Comparison of ENCODE assay signal across 15 cellular contexts in the genomic region with DNA sequence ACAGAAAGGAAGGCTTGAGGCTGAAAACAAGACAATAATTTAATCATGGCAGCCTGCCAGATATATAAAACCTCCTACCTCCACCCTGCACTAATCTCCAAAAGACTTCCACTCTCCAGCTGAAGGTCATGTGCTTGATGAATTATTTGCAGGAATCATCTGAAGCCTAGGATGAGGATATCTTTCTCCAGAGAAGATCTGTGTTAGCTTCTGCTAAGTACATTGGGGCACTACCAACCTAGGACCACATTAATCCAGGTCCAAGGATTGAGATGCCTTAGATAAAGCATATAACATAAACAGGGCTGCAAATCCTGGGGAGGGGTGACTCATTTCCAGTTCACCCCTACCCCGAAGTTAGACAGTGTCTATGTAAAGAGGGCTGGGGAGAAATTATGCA.
DNase-seq lines count a peak whose midpoint lies in the region; ATAC-seq and TF ChIP-seq lines count a peak whose summit lies in the region.
"Had no signal": no experiment of that assay in that cellular context is flagged by ENCODE, and none has a peak within 500 bp of the region (broad histone marks: within the 10 kb centered on the region; RNA-seq: fewer than 3 reads in every experiment).

No MANE protein-coding gene starts in this region.

- H3K9me3 ChIP-seq in prostate gland, result no peaks in the 10 kb centered on the region
- H3K9me3 ChIP-seq: left ventricle myocardium inferior, Peyer's patch, tibial nerve had no signal

- H3K27me3 Mint-ChIP-seq in immature natural killer cell (ENCODE audit: low read depth in 3 of 3), result no peaks in the 10 kb centered on the region

- no peak overlapping the region for H3K27ac ChIP-seq in prostate gland
- H3K27ac ChIP-seq: left ventricle myocardium inferior, Peyer's patch, tibial nerve had no signal

- intact Hi-C loops in prostate gland (cut with DNase I), result no loop called here

- no peaks in the 10 kb centered on the region for H3K9me3 Mint-ChIP-seq in immature natural killer cell
- H3K9me3 Mint-ChIP-seq: activated naive CD8-positive, alpha-beta T cell treated with anti-CD3 and anti-CD28 coated beads for 36 hours had no signal

- TF ChIP-seq POLR2A in prostate gland (IDR thresholded peaks at IDR 0.05), result no peak

- no peak for ATAC-seq in GM18511 (IDR thresholded peaks at IDR 0.05; ENCODE audit: unreplicated experiment)

- DNase-seq in DMS79 treated with DMSO at 0.1 percent for 48 hours (lab: John Stamatoyannopoulos, UW) (peak; percentile 31), DMS79 (lab: John Stamatoyannopoulos, UW) (no peak), NCI-H226 (peak; percentile 6), choroid plexus epithelial cell (ENCODE audit: low read depth) (peak; percentile 55), renal cortical epithelial cell (ENCODE audit: low read depth) (peak; percentile 61), prostate gland (ENCODE audit: low spot score) (no peak), immature natural killer cell (no peak)
- DNase-seq: activated naive CD8-positive, alpha-beta T cell treated with anti-CD3 and anti-CD28 coated beads for 36 hours; DND-41; left ventricle myocardium inferior; NCI-H1694 treated with DMSO at 0.1 percent for 48 hours; Peyer's patch; T1000 had no signal

- H3K4me1 Mint-ChIP-seq in immature natural killer cell, result no peaks in the 10 kb centered on the region

- no peaks in the 10 kb centered on the region for H3K27me3 ChIP-seq in prostate gland (replicated peaks; ENCODE audit: insufficient read depth)
- H3K27me3 ChIP-seq: Peyer's patch, tibial nerve had no signal

- 84% methylated on average over 1 of the region's 1 CpG for WGBS in prostate gland

- H3K4me3 ChIP-seq in choroid plexus epithelial cell (ENCODE audit: low read depth, low read length), result no peak overlapping the region
- no peak overlapping the region for H3K4me3 ChIP-seq in prostate gland
- H3K4me3 ChIP-seq: left ventricle myocardium inferior, Peyer's patch, tibial nerve had no signal

- no peak overlapping the region for H3K27ac Mint-ChIP-seq in immature natural killer cell
- H3K27ac Mint-ChIP-seq: activated naive CD8-positive, alpha-beta T cell treated with anti-CD3 and anti-CD28 coated beads for 36 hours had no signal

- TF ChIP-seq CTCF in choroid plexus epithelial cell (conservative IDR thresholded peaks at IDR 0.05; ENCODE audit: low read depth, low read length) (no peak), prostate gland (IDR thresholded peaks at IDR 0.05) (no peak)

- no peaks in the 10 kb centered on the region for H3K4me1 ChIP-seq in prostate gland (replicated peaks)
- H3K4me1 ChIP-seq: Peyer's patch had no signal

- no peak overlapping the region for H3K4me3 Mint-ChIP-seq in immature natural killer cell
- H3K4me3 Mint-ChIP-seq: activated naive CD8-positive, alpha-beta T cell treated with anti-CD3 and anti-CD28 coated beads for 36 hours had no signal

- peaks cover 10 to 18% (median 12%) of the 10 kb centered on the region in 3 donors for H3K36me3 Mint-ChIP-seq in immature natural killer cell
- H3K36me3 Mint-ChIP-seq: activated naive CD8-positive, alpha-beta T cell treated with anti-CD3 and anti-CD28 coated beads for 36 hours had no signal

- peaks cover 0 to 7% of the 10 kb centered on the region in 2 donors for H3K36me3 ChIP-seq in prostate gland

Comparison
In these comparisons a context has a peak if more than half of its experiments do, and no peak if none do; other contexts are left out.
1. DNase-seq: peak in DMS79 treated with DMSO at 0.1 percent for 48 hours (single experiment), NCI-H226 (single experiment), choroid plexus epithelial cell (single experiment) and renal cortical epithelial cell (single experiment); none in DMS79 (single experiment), prostate gland (single experiment) and immature natural killer cell (0 of 3).